Comparison of ENCODE assay signal across 8 cellular contexts in genomic region chr1:25503551-25504426, GRCh38. TPM values are rescaled to one million over a fixed set of nuclear protein-coding genes. Genes with fewer than 3 reads are reported as not detected.
DNase-seq lines count a peak whose midpoint lies in the region; ATAC-seq and TF ChIP-seq lines count a peak whose summit lies in the region.

No MANE protein-coding gene starts in this region.

- ATAC-seq in heart left ventricle (peak; percentile 62 to 87 (median 85)), GM21526 (IDR thresholded peaks at IDR 0.05; ENCODE audit: low FRiP score, unreplicated experiment) (no peak)

- H3K79me2 ChIP-seq in OCI-LY3 (ENCODE audit: low read length): no peaks in the 10 kb centered on the region

- no peak overlapping the region for H3K27ac ChIP-seq in OCI-LY3 (ENCODE audit: low read length)
- no peak overlapping the region for H3K27ac ChIP-seq in heart left ventricle

- H3K4me1 ChIP-seq in OCI-LY3 (ENCODE audit: low read length) (no peaks in the 10 kb centered on the region), heart left ventricle (peaks cover 0 to 42% (median 10%) of the 10 kb centered on the region in 12 donors)

- no peak for TF ChIP-seq POLR2A in heart left ventricle (IDR thresholded peaks at IDR 0.05)

- H4K20me1 ChIP-seq in OCI-LY3 (ENCODE audit: insufficient read depth, low read length): no peaks in the 10 kb centered on the region

- no peaks in the 10 kb centered on the region for H3K27me3 ChIP-seq in OCI-LY3 (ENCODE audit: low read depth, low read length)
- H3K27me3 ChIP-seq in heart left ventricle: no peaks in the 10 kb centered on the region

- H3K4me2 ChIP-seq in OCI-LY3 (ENCODE audit: low read length): no peak overlapping the region

- H3K9ac ChIP-seq in OCI-LY3 (ENCODE audit: low read length): no peak overlapping the region

- no peak overlapping the region for H2AFZ ChIP-seq in OCI-LY3 (ENCODE audit: low read depth, low read length)

- H3K9me3 ChIP-seq in OCI-LY3 (ENCODE audit: insufficient read depth, low read length) (no peaks in the 10 kb centered on the region), heart left ventricle (no peaks in the 10 kb centered on the region)

- 80 to 88% (median 84%) methylated on average over 12 of the region's 12 CpGs for WGBS in heart left ventricle, 4 donors

- DNase-seq in NCI-H82 (lab: John Stamatoyannopoulos, UW) (peak; percentile 65), NCI-H82 treated with DMSO at 0.1 percent for 48 hours (lab: John Stamatoyannopoulos, UW; ENCODE audit: unreplicated experiment) (no peak), heart left ventricle (peak in 4 of 5 donors; percentile 24 to 65 (median 54)), NCI-H1048 (lab: John Stamatoyannopoulos, UW) (no peak)
- DNase-seq in activated T-helper 9 cell treated with anti-CD3 and anti-CD28 coated beads, Interleukin-2, amount 50 U/mL, for 16 hours (ENCODE audit: low read depth): peak; percentile 45
- DNase-seq in stimulated activated CD4-positive, alpha-beta T cell treated with anti-CD3 and anti-CD28 coated beads, Interleukin-1b, Interleukin-23, amount 100 ng/mL, for 1 hour (ENCODE audit: low read depth in 2 of 2): peak; percentile 42 to 44

- H3K4me3 ChIP-seq in OCI-LY3 (ENCODE audit: low read length): no peak overlapping the region
- no peak overlapping the region for H3K4me3 ChIP-seq in heart left ventricle

- H3K36me3 ChIP-seq in OCI-LY3 (replicated peaks; ENCODE audit: low read depth, low read length) (peaks cover 16% of the 10 kb centered on the region), heart left ventricle (peaks cover 0 to 14% (median 7%) of the 10 kb centered on the region in 9 donors)

- TF ChIP-seq CTCF in OCI-LY3 (IDR thresholded peaks at IDR 0.05; ENCODE audit: low read depth, low read length) (peak; percentile 52), heart left ventricle (IDR thresholded peaks at IDR 0.05) (peak; percentile 40 to 69 (median 52))

- intact Hi-C loops in heart left ventricle (cut with DNase I): loop anchor here in 5 of 10 donors (5.0 to 10.0 kb wide), 4 partner anchors 34 to 309 kb away; partner anchors contain the start of gene SELENON (in 1 of the 5)

RNA-seq across cellular contexts. Expression of gene LDLRAP1, which starts 39.6 kb away (rescaled TPM):
- 10 to 100 TPM in 8 of 9 donors, 1 to 10 TPM in 1; 9.9 to 17.4 (median 13.3) TPM for total RNA-seq in heart left ventricle
- polyA plus RNA-seq in heart left ventricle: 10 to 100 TPM in 1 of 2 donors, 1 to 10 TPM in 1; 9.0 to 15.4 TPM

Comparison
In these comparisons a context has a peak if more than half of its experiments do, and no peak if none do; other contexts are left out.
1. DNase-seq: peak in NCI-H82 (single experiment), activated T-helper 9 cell treated with anti-CD3 and anti-CD28 coated beads, Interleukin-2, amount 50 U/mL, for 16 hours (single experiment), heart left ventricle (4 of 5) and stimulated activated CD4-positive, alpha-beta T cell treated with anti-CD3 and anti-CD28 coated beads, Interleukin-1b, Interleukin-23, amount 100 ng/mL, for 1 hour (2 of 2); none in NCI-H82 treated with DMSO at 0.1 percent for 48 hours (single experiment) and NCI-H1048 (single experiment).